Comparison of ENCODE assay signal across 10 cellular contexts in genomic region chrX:67500617-67501016, GRCh38. TPM values are rescaled to one million over a fixed set of nuclear protein-coding genes. Genes with fewer than 3 reads are reported as not detected.
"Had no signal": no experiment of that assay in that cellular context is flagged by ENCODE, and none has a peak within 500 bp of the region (broad histone marks: within the 10 kb centered on the region; RNA-seq: fewer than 3 reads in every experiment).

No MANE protein-coding gene starts in this region.

- H3K36me3 ChIP-seq: HAP-1 had no signal

- H3K9ac ChIP-seq: GM23248 had no signal

- H3K4me3 ChIP-seq: GM23248, HAP-1, K562 had no signal

- FAIRE-seq: HTR-8/SVneo, K562 had no signal

- H2AFZ ChIP-seq: GM23248 had no signal

- DNase-seq: GM23248, GOT3, H7, HFFc6, KG1 had no signal

- H3K4me3 Mint-ChIP-seq: HFFc6 had no signal

- H3K9me3 Mint-ChIP-seq: HFFc6 had no signal

- H3K27ac Mint-ChIP-seq: HFFc6 had no signal

- H3K27ac ChIP-seq: GM23248 had no signal

- H3K4me1 ChIP-seq: HAP-1 had no signal

- ATAC-seq: HCT116, K562 had no signal

- H3K9me3 ChIP-seq: HAP-1 had no signal

RNA-seq across cellular contexts. Expression of gene AR, which starts 43.2 kb away (rescaled TPM):
- total RNA-seq: HT-29 had no signal
